3 cellular contexts compared by ENCODE assay signal in the genomic region with DNA sequence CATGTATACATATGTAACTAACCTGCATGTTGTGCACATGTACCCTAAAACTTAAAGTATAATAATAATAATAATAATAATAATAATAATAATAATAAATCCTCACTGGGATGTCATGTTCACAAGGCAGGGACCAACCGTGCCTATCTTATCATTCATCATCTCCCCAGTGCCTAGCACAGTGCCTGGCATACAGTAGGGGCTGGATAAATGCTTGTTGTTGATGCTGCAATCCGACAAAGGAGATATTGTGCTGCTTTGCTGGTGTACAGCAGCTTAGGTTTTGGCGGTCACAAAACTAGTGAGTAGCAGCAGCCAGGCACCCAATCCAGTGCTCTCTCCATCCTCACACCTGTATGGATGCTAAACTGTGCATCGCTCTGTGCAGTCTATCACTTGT.
TF ChIP-seq lines count a peak whose summit lies in the region.

No MANE protein-coding gene starts in this region.

TF ChIP-seq in HCT116, 20 proteins besides CTCF, POLR2A, EP300 and RAD21 (continued from another document):
- TF ChIP-seq, protein P1, sequence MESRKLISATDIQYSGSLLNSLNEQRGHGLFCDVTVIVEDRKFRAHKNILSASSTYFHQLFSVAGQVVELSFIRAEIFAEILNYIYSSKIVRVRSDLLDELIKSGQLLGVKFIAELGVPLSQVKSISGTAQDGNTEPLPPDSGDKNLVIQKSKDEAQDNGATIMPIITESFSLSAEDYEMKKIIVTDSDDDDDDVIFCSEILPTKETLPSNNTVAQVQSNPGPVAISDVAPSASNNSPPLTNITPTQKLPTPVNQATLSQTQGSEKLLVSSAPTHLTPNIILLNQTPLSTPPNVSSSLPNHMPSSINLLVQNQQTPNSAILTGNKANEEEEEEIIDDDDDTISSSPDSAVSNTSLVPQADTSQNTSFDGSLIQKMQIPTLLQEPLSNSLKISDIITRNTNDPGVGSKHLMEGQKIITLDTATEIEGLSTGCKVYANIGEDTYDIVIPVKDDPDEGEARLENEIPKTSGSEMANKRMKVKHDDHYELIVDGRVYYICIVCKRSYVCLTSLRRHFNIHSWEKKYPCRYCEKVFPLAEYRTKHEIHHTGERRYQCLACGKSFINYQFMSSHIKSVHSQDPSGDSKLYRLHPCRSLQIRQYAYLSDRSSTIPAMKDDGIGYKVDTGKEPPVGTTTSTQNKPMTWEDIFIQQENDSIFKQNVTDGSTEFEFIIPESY (IDR thresholded peaks at IDR 0.05; ENCODE audit: extremely low read depth, insufficient replicate concordance, low read length), result no peak

TF ChIP-seq in WTC11, 78 proteins besides CTCF, POLR2A, EP300 and RAD21 (continued from another document):
- TF ChIP-seq, protein P2, sequence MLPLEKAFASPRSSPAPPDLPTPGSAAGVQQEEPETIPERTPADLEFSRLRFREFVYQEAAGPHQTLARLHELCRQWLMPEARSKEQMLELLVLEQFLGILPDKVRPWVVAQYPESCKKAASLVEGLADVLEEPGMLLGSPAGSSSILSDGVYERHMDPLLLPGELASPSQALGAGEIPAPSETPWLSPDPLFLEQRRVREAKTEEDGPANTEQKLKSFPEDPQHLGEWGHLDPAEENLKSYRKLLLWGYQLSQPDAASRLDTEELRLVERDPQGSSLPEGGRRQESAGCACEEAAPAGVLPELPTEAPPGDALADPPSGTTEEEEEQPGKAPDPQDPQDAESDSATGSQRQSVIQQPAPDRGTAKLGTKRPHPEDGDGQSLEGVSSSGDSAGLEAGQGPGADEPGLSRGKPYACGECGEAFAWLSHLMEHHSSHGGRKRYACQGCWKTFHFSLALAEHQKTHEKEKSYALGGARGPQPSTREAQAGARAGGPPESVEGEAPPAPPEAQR (CRISPR knock-in tag; IDR thresholded peaks at IDR 0.05), result no peak

TF ChIP-seq in neural cell, 6 proteins besides CTCF, POLR2A, EP300 and RAD21:
- TF ChIP-seq, protein P3, sequence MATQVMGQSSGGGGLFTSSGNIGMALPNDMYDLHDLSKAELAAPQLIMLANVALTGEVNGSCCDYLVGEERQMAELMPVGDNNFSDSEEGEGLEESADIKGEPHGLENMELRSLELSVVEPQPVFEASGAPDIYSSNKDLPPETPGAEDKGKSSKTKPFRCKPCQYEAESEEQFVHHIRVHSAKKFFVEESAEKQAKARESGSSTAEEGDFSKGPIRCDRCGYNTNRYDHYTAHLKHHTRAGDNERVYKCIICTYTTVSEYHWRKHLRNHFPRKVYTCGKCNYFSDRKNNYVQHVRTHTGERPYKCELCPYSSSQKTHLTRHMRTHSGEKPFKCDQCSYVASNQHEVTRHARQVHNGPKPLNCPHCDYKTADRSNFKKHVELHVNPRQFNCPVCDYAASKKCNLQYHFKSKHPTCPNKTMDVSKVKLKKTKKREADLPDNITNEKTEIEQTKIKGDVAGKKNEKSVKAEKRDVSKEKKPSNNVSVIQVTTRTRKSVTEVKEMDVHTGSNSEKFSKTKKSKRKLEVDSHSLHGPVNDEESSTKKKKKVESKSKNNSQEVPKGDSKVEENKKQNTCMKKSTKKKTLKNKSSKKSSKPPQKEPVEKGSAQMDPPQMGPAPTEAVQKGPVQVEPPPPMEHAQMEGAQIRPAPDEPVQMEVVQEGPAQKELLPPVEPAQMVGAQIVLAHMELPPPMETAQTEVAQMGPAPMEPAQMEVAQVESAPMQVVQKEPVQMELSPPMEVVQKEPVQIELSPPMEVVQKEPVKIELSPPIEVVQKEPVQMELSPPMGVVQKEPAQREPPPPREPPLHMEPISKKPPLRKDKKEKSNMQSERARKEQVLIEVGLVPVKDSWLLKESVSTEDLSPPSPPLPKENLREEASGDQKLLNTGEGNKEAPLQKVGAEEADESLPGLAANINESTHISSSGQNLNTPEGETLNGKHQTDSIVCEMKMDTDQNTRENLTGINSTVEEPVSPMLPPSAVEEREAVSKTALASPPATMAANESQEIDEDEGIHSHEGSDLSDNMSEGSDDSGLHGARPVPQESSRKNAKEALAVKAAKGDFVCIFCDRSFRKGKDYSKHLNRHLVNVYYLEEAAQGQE (IDR thresholded peaks at IDR 0.05; ENCODE audit: borderline replicate concordance), result no peak
- TF ChIP-seq MXI1 (conservative IDR thresholded peaks at IDR 0.05; ENCODE audit: poor library complexity, severe bottlenecking) (no peak), EZH2 (IDR thresholded peaks at IDR 0.05; ENCODE audit: borderline replicate concordance, insufficient read depth, low read length, poor library complexity, severe bottlenecking) (no peak), TAF1 (IDR thresholded peaks at IDR 0.05; ENCODE audit: low read depth) (no peak), SMC3 (conservative IDR thresholded peaks at IDR 0.05; ENCODE audit: poor library complexity) (no peak), POLR2AphosphoS5 (IDR thresholded peaks at IDR 0.05) (no peak)
